17 cellular contexts compared by ENCODE assay signal in genomic region chr3:143066033-143066432, GRCh38. TPM values are rescaled to one million over a fixed set of nuclear protein-coding genes. Genes with fewer than 3 reads are reported as not detected.
DNase-seq lines count a peak whose midpoint lies in the region; ATAC-seq and TF ChIP-seq lines count a peak whose summit lies in the region.
"Had no signal": no experiment of that assay in that cellular context is flagged by ENCODE, and none has a peak within 500 bp of the region (broad histone marks: within the 10 kb centered on the region; RNA-seq: fewer than 3 reads in every experiment).

No MANE protein-coding gene starts in this region.

- intact Hi-C loops in ascending aorta (cut with DNase I) (no loop called here), upper lobe of right lung (cut with DNase I) (no loop called here)

- no peaks in the 10 kb centered on the region for H3K27me3 Mint-ChIP-seq in activated T-cell treated with anti-CD3 and anti-CD28 coated beads, Interleukin-2, amount 50 U/mL, for 24 hours
- H3K27me3 Mint-ChIP-seq: CD4-positive, alpha-beta T cell; IgD-negative memory B cell had no signal

- peak overlapping the region; percentile 63 for H3K27ac Mint-ChIP-seq in activated T-cell treated with anti-CD3 and anti-CD28 coated beads, Interleukin-2, amount 50 U/mL, for 24 hours
- H3K27ac Mint-ChIP-seq: CD4-positive, alpha-beta T cell; GM23338 had no signal

- H3K27ac ChIP-seq in ascending aorta (no peak overlapping the region), upper lobe of right lung (no peak overlapping the region)

- H3K4me3 ChIP-seq in fibroblast of villous mesenchyme (ENCODE audit: low read depth, low read length): no peak overlapping the region
- H3K4me3 ChIP-seq in ascending aorta: no peak overlapping the region
- H3K4me3 ChIP-seq in upper lobe of right lung: no peak overlapping the region
- H3K4me3 ChIP-seq: GM12878, GM23338 had no signal

- H3K4me3 Mint-ChIP-seq in activated T-cell treated with anti-CD3 and anti-CD28 coated beads, Interleukin-2, amount 50 U/mL, for 24 hours: no peak overlapping the region
- H3K4me3 Mint-ChIP-seq: CD4-positive, alpha-beta T cell; GM23338; IgD-negative memory B cell had no signal

- no peak for ATAC-seq in upper lobe of right lung
- ATAC-seq: GM12878 had no signal

- TF ChIP-seq CTCF in fibroblast of villous mesenchyme (IDR thresholded peaks at IDR 0.05; ENCODE audit: insufficient read depth, low read depth, low read length): no peak
- no peak for TF ChIP-seq CTCF in ascending aorta (IDR thresholded peaks at IDR 0.05)
- TF ChIP-seq CTCF in upper lobe of right lung (IDR thresholded peaks at IDR 0.05): no peak

- H3K9me3 ChIP-seq in ascending aorta (no peaks in the 10 kb centered on the region), upper lobe of right lung (no peaks in the 10 kb centered on the region)
- H3K9me3 ChIP-seq: Caco-2 had no signal

- no peak for DNase-seq in activated T-cell treated with anti-CD3 and anti-CD28 coated beads, Interleukin-2, amount 50 U/mL, for 24 hours
- DNase-seq in activated T-cell treated with anti-CD3 and anti-CD28 coated beads for 4 hours (no peak), NCI-H2171 (lab: John Stamatoyannopoulos, UW) (peak; percentile 40), fibroblast of villous mesenchyme (ENCODE audit: low read depth) (peak; percentile 93), KBM-7 (no peak), ascending aorta (ENCODE audit: low spot score in 2 of 2) (no peak), upper lobe of right lung (no peak)
- DNase-seq: Caco-2; CD4-positive, alpha-beta T cell; EL; NCI-H1092 treated with DMSO at 0.1 percent for 48 hours; OCI-M1; RPMI8226; SIG-M5 had no signal

- peaks cover 21% of the 10 kb centered on the region for H3K36me3 Mint-ChIP-seq in activated T-cell treated with anti-CD3 and anti-CD28 coated beads, Interleukin-2, amount 50 U/mL, for 24 hours (ENCODE audit: low read depth)
- H3K36me3 Mint-ChIP-seq: IgD-negative memory B cell had no signal

- H3K4me1 Mint-ChIP-seq in activated T-cell treated with anti-CD3 and anti-CD28 coated beads, Interleukin-2, amount 50 U/mL, for 24 hours (ENCODE audit: low read depth): peaks cover 8% of the 10 kb centered on the region

- no peaks in the 10 kb centered on the region for H3K4me1 ChIP-seq in ascending aorta
- H3K4me1 ChIP-seq in upper lobe of right lung: no peaks in the 10 kb centered on the region
- H3K4me1 ChIP-seq: Caco-2 had no signal

- peaks cover 0 to 3% of the 10 kb centered on the region in 2 donors for H3K36me3 ChIP-seq in ascending aorta
- peaks cover 4% of the 10 kb centered on the region for H3K36me3 ChIP-seq in upper lobe of right lung

- H3K9me3 Mint-ChIP-seq in activated T-cell treated with anti-CD3 and anti-CD28 coated beads, Interleukin-2, amount 50 U/mL, for 24 hours: no peaks in the 10 kb centered on the region
- H3K9me3 Mint-ChIP-seq: CD4-positive, alpha-beta T cell; GM23338; IgD-negative memory B cell had no signal

- H3K27me3 ChIP-seq in ascending aorta (no peaks in the 10 kb centered on the region), upper lobe of right lung (no peaks in the 10 kb centered on the region)

- in situ Hi-C loops in KBM-7 (cut with MboI; ENCODE audit: low pct_unique_long_range_greater_than_20kb, low sequenced_read_pairs): no loop called here

RNA-seq across cellular contexts. Expression of gene CHST2, which starts 53.5 kb away (rescaled TPM):
- total RNA-seq in fibroblast of villous mesenchyme (22.5 and 40.2 TPM in 2 replicates), ascending aorta (16.6 TPM), upper lobe of right lung (8.2 TPM)
- total RNA-seq: Caco-2 had no signal

Comparison
In these comparisons a context has a peak if more than half of its experiments do, and no peak if none do; other contexts are left out.
1. DNase-seq: peak in NCI-H2171 (single experiment) and fibroblast of villous mesenchyme (single experiment); none in activated T-cell treated with anti-CD3 and anti-CD28 coated beads, Interleukin-2, amount 50 U/mL, for 24 hours (single experiment), activated T-cell treated with anti-CD3 and anti-CD28 coated beads for 4 hours (single experiment), KBM-7 (single experiment), ascending aorta (0 of 2) and upper lobe of right lung (single experiment).